7 cellular contexts compared by ENCODE assay signal in genomic region chr10:69941730-69942129, GRCh38.
"Had no signal": no experiment of that assay in that cellular context is flagged by ENCODE, and none has a peak within 500 bp of the region (broad histone marks: within the 10 kb centered on the region; RNA-seq: fewer than 3 reads in every experiment).

No MANE protein-coding gene starts in this region.

- H3K4me2 ChIP-seq: KMS-11 had no signal

- H3K9ac ChIP-seq: KMS-11 had no signal

- H3K27ac ChIP-seq: HL-60, KMS-11 had no signal

- H3K4me3 ChIP-seq: K562 had no signal

- DNase-seq: Karpas-422, KBM-7, KG1 had no signal

- FAIRE-seq: HTR-8/SVneo, K562 had no signal

- ATAC-seq: K562 had no signal
